ENCODE assay signal across 20 cellular contexts in genomic region chr2:135056790-135057189, GRCh38. TPM values are rescaled to one million over a fixed set of nuclear protein-coding genes. Genes with fewer than 3 reads are reported as not detected.
DNase-seq lines count a peak whose midpoint lies in the region; ATAC-seq and TF ChIP-seq lines count a peak whose summit lies in the region.
"Had no signal": no experiment of that assay in that cellular context is flagged by ENCODE, and none has a peak within 500 bp of the region (broad histone marks: within the 10 kb centered on the region; RNA-seq: fewer than 3 reads in every experiment).

No MANE protein-coding gene starts in this region.

- peaks cover 51% of the 10 kb centered on the region for H3K4me1 Mint-ChIP-seq in stimulated activated naive CD8-positive, alpha-beta T cell treated with anti-CD3 and anti-CD28 coated beads, Interleukin-15, amount 100 ng/mL, for 72 hours

- H3K4me1 ChIP-seq in left ventricle myocardium inferior (peaks cover 89% of the 10 kb centered on the region), prostate gland (replicated peaks) (no peaks in the 10 kb centered on the region)

- no peak overlapping the region for H3K4me3 ChIP-seq in left ventricle myocardium inferior
- H3K4me3 ChIP-seq in choroid plexus epithelial cell (ENCODE audit: low read depth, low read length) = no peak overlapping the region
- H3K4me3 ChIP-seq in prostate gland = no peak overlapping the region
- H3K4me3 ChIP-seq: BLaER1, MG63, right atrium auricular region had no signal

- TF ChIP-seq CTCF in left ventricle myocardium inferior (IDR thresholded peaks at IDR 0.05; ENCODE audit: borderline replicate concordance) = no peak
- TF ChIP-seq CTCF in choroid plexus epithelial cell (conservative IDR thresholded peaks at IDR 0.05; ENCODE audit: low read depth, low read length) = no peak
- no peak for TF ChIP-seq CTCF in prostate gland (IDR thresholded peaks at IDR 0.05)
- TF ChIP-seq CTCF in GM13977 (IDR thresholded peaks at IDR 0.05; ENCODE audit: extremely low read depth, insufficient read depth, missing control alignments) = no peak

- no peak for ATAC-seq in Right ventricle myocardium superior (ENCODE audit: poor library complexity)
- no peak for ATAC-seq in stimulated activated naive CD8-positive, alpha-beta T cell treated with anti-CD3 and anti-CD28 coated beads, Interleukin-15, amount 100 ng/mL, for 72 hours
- ATAC-seq: left colon had no signal

- intact Hi-C loops in left ventricle myocardium inferior (cut with micrococcal nuclease) = no loop called here
- intact Hi-C loops in Right ventricle myocardium superior (cut with DNase I) = no loop called here
- intact Hi-C loops in prostate gland (cut with DNase I) = no loop called here

- H3K27ac ChIP-seq in left ventricle myocardium inferior (replicated peaks) (peak overlapping the region; percentile 16), prostate gland (no peak overlapping the region)
- H3K27ac ChIP-seq: BLaER1, right atrium auricular region had no signal

- H3K9me3 ChIP-seq in left ventricle myocardium inferior (replicated peaks) (no peaks in the 10 kb centered on the region), prostate gland (no peaks in the 10 kb centered on the region)
- H3K9me3 ChIP-seq: MG63, right atrium auricular region had no signal

- in situ Hi-C loops in GM13977 (cut with MboI; ENCODE audit: low pct_unique_long_range_greater_than_20kb, low sequenced_read_pairs, unreplicated experiment) = no loop called here

- DNase-seq in left ventricle myocardium inferior = no peak
- no peak for DNase-seq in Right ventricle myocardium superior
- DNase-seq in OCI-M1 (lab: John Stamatoyannopoulos, UW) = peak; percentile 80
- peak; percentile 48 for DNase-seq in choroid plexus epithelial cell (ENCODE audit: low read depth)
- no peak for DNase-seq in stimulated activated naive CD8-positive, alpha-beta T cell treated with anti-CD3 and anti-CD28 coated beads, Interleukin-15, amount 100 ng/mL, for 72 hours
- no peak for DNase-seq in prostate gland (ENCODE audit: low spot score)
- DNase-seq in NCI-H2029 (lab: John Stamatoyannopoulos, UW) = no peak
- DNase-seq in GM13977 (ENCODE audit: low spot score) = no peak
- DNase-seq: effector memory CD4-positive, alpha-beta T cell; GOT3; left colon; MG63; NCI-H226; stimulated activated CD4-positive, alpha-beta T cell treated with anti-CD3 and anti-CD28 coated beads, Interleukin-4, amount 100 ng/mL, for 4 hours; stimulated activated naive CD4-positive, alpha-beta T cell treated with Interleukin-2 at 50 U/mL for 16 hours; T-helper 9 cell had no signal

- H3K27me3 ChIP-seq in left ventricle myocardium inferior (ENCODE audit: low read depth) = no peaks in the 10 kb centered on the region
- no peaks in the 10 kb centered on the region for H3K27me3 ChIP-seq in prostate gland (replicated peaks; ENCODE audit: insufficient read depth)
- H3K27me3 ChIP-seq: BLaER1, MG63, right atrium auricular region had no signal

- peaks cover 17% of the 10 kb centered on the region for H3K36me3 ChIP-seq in left ventricle myocardium inferior
- no peaks in the 10 kb centered on the region for H3K36me3 ChIP-seq in prostate gland

- H3K9me3 Mint-ChIP-seq in stimulated activated naive CD8-positive, alpha-beta T cell treated with anti-CD3 and anti-CD28 coated beads, Interleukin-15, amount 100 ng/mL, for 72 hours = no peaks in the 10 kb centered on the region

- no peaks in the 10 kb centered on the region for H3K27me3 Mint-ChIP-seq in stimulated activated naive CD8-positive, alpha-beta T cell treated with anti-CD3 and anti-CD28 coated beads, Interleukin-15, amount 100 ng/mL, for 72 hours

- no peak for TF ChIP-seq POLR2A in prostate gland (IDR thresholded peaks at IDR 0.05)

- peak overlapping the region; percentile 98 to 100 for H3K27ac Mint-ChIP-seq in stimulated activated naive CD8-positive, alpha-beta T cell treated with anti-CD3 and anti-CD28 coated beads, Interleukin-15, amount 100 ng/mL, for 72 hours

- H3K4me3 Mint-ChIP-seq in stimulated activated naive CD8-positive, alpha-beta T cell treated with anti-CD3 and anti-CD28 coated beads, Interleukin-15, amount 100 ng/mL, for 72 hours = peak overlapping the region; percentile 66 to 72

RNA-seq across cellular contexts. Expression of gene RAB3GAP1, which starts 4.7 kb away (rescaled TPM):
- total RNA-seq in left ventricle myocardium inferior (48.6 TPM), Right ventricle myocardium superior (47.4 TPM), prostate gland (10 to 100 TPM; 43.4 to 54.6 TPM)

RNA-seq across cellular contexts. Expression of gene MAP3K19, which starts 9.5 kb away (rescaled TPM):
- total RNA-seq in left ventricle myocardium inferior = not detected
- total RNA-seq in Right ventricle myocardium superior = not detected
- 1 to 10 TPM in 1 of 2 donors, not detected in 1; 2.7 TPM for total RNA-seq in prostate gland
- total RNA-seq: Daoy, left colon, right atrium auricular region, RPMI7951 had no signal

Comparison
In these comparisons a context has a peak if more than half of its experiments do, and no peak if none do; other contexts are left out.
1. DNase-seq: peak in OCI-M1 (single experiment) and choroid plexus epithelial cell (single experiment); none in left ventricle myocardium inferior (single experiment), Right ventricle myocardium superior (single experiment), stimulated activated naive CD8-positive, alpha-beta T cell treated with anti-CD3 and anti-CD28 coated beads, Interleukin-15, amount 100 ng/mL, for 72 hours (0 of 2), prostate gland (single experiment), NCI-H2029 (single experiment) and GM13977 (single experiment).